ENCODE assay signal across 20 cellular contexts in the genomic region with DNA sequence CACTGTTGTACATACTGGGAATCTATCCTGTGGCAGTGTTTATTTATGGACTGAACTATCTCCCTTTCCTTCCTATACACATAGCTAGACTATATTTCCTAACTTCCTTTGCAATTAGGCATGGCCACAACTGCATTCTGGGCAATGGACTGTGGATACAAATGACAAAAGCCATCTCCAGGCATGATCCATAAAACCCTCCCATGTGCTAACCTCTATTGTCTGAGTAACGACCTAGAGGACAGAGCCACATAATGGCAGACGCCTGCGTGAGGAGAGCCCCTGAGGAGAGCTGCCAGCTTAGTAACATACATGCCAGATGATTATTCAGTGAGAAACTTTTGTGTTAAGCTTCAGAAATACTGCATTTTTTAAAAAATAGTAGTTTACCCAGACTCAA.
"Had no signal": no experiment of that assay in that cellular context is flagged by ENCODE, and none has a peak within 500 bp of the region (broad histone marks: within the 10 kb centered on the region; RNA-seq: fewer than 3 reads in every experiment).

No MANE protein-coding gene starts in this region.

- DNase-seq: dorsolateral prefrontal cortex; effector memory CD4-positive, alpha-beta T cell; gastrocnemius medialis; heart right ventricle; hypothalamus; kidney glomerular epithelial cell; mammary epithelial cell; naive thymus-derived CD4-positive, alpha-beta T cell; nephron progenitor cell; posterior cingulate gyrus; spleen; stimulated activated CD4-positive, alpha-beta T cell treated with anti-CD3 and anti-CD28 coated beads, Interleukin-15, amount 100 ng/mL, for 24 hours; stimulated activated CD4-positive, alpha-beta T cell treated with anti-CD3 and anti-CD28 coated beads, Interleukin-1b, Interleukin-23, amount 100 ng/mL, for 48 hours; stimulated activated CD4-positive, alpha-beta T cell treated with anti-CD3 and anti-CD28 coated beads, Interleukin-4, amount 100 ng/mL, for 24 hours; tibial artery; upper lobe of right lung had no signal

- H3K4me3 Mint-ChIP-seq: naive thymus-derived CD4-positive, alpha-beta T cell; nephron progenitor cell; stimulated activated memory B cell treated with anti-CD40 and anti-IgM and Interleukin-4, amounts not matched to agents 10 μg/mL and 1 μg/mL and 100 μg/mL, for 72 hours; stimulated activated naive CD8-positive, alpha-beta T cell treated with anti-CD3 and anti-CD28 coated beads, Interleukin-15, Interleukin-2, amounts not matched to agents 100 ng/mL and 50 ng/mL, for 24 hours had no signal

- H3K4me1 Mint-ChIP-seq: nephron progenitor cell; stimulated activated memory B cell treated with anti-CD40 and anti-IgM and Interleukin-4, amounts not matched to agents 10 μg/mL and 1 μg/mL and 100 μg/mL, for 72 hours had no signal

- H3K27ac Mint-ChIP-seq: naive thymus-derived CD4-positive, alpha-beta T cell; nephron progenitor cell; stimulated activated memory B cell treated with anti-CD40 and anti-IgM and Interleukin-4, amounts not matched to agents 10 μg/mL and 1 μg/mL and 100 μg/mL, for 72 hours; stimulated activated naive CD8-positive, alpha-beta T cell treated with anti-CD3 and anti-CD28 coated beads, Interleukin-15, Interleukin-2, amounts not matched to agents 100 ng/mL and 50 ng/mL, for 24 hours had no signal

- H3K36me3 Mint-ChIP-seq: naive thymus-derived CD4-positive, alpha-beta T cell; stimulated activated memory B cell treated with anti-CD40 and anti-IgM and Interleukin-4, amounts not matched to agents 10 μg/mL and 1 μg/mL and 100 μg/mL, for 72 hours had no signal

- ATAC-seq: gastrocnemius medialis; heart right ventricle; left lobe of liver; naive thymus-derived CD4-positive, alpha-beta T cell; sciatic nerve; stimulated activated memory B cell treated with anti-CD40 and anti-IgM and Interleukin-4, amounts not matched to agents 10 μg/mL and 1 μg/mL and 100 μg/mL, for 72 hours; upper lobe of right lung had no signal

- H3K27me3 Mint-ChIP-seq: naive thymus-derived CD4-positive, alpha-beta T cell; stimulated activated memory B cell treated with anti-CD40 and anti-IgM and Interleukin-4, amounts not matched to agents 10 μg/mL and 1 μg/mL and 100 μg/mL, for 72 hours; stimulated activated naive CD8-positive, alpha-beta T cell treated with anti-CD3 and anti-CD28 coated beads, Interleukin-15, Interleukin-2, amounts not matched to agents 100 ng/mL and 50 ng/mL, for 24 hours had no signal
